1 cellular context compared by ENCODE assay signal in genomic region chr17:28744104-28744801, GRCh38.
A peak's percentile ranks its signal among the peaks of the same experiment; 100 is the strongest.
TF ChIP-seq lines count a peak whose summit lies in the region.

No MANE protein-coding gene starts in this region.

TF ChIP-seq in K562, 482 proteins besides CTCF, POLR2A, EP300 and RAD21 (continued from another document and continues in another):
- no peak for TF ChIP-seq CHAMP1 (IDR thresholded peaks at IDR 0.05)
- no peak for TF ChIP-seq OTX1 (CRISPR knock-in tag; IDR thresholded peaks at IDR 0.05)
- TF ChIP-seq MYC (IDR thresholded peaks at IDR 0.05; ENCODE audit: low read depth, low read length): no peak; the same call in 1 of the 2 replicates
- no peak for TF ChIP-seq MYC (CRISPR knock-in tag; IDR thresholded peaks at IDR 0.05; ENCODE audit: borderline replicate concordance, low read depth)
- no peak for TF ChIP-seq ZNF778 (CRISPR knock-in tag; IDR thresholded peaks at IDR 0.05)
- TF ChIP-seq ZNF695 (CRISPR knock-in tag; IDR thresholded peaks at IDR 0.05): no peak
- TF ChIP-seq KDM5B (IDR thresholded peaks at IDR 0.05; ENCODE audit: insufficient replicate concordance, low read depth, low read length): peak; percentile 75
- TF ChIP-seq RCOR1 (IDR thresholded peaks at IDR 0.05; ENCODE audit: borderline replicate concordance in 1 of 2, low read depth in 2 of 2, low read length in 2 of 2): 0 out of 4 replicates have a peak, but pooled peaks of 1 of the 2 experiments have one; percentile 4
- TF ChIP-seq ZNF239 (CRISPR knock-in tag; IDR thresholded peaks at IDR 0.05): no peak
- TF ChIP-seq NEUROD1 (IDR thresholded peaks at IDR 0.05; ENCODE audit: borderline replicate concordance, low read depth, low read length, partially characterized antibody): peak; percentile 29
- no peak for TF ChIP-seq SRSF9 (IDR thresholded peaks at IDR 0.05; ENCODE audit: borderline replicate concordance, low read depth, low read length)
- TF ChIP-seq SREBF2 (CRISPR knock-in tag; IDR thresholded peaks at IDR 0.05): no peak
- TF ChIP-seq ZBTB7A (IDR thresholded peaks at IDR 0.05; ENCODE audit: borderline replicate concordance, control insufficient read depth, low read depth, low read length): peak; percentile 100
- TF ChIP-seq CC2D1A (IDR thresholded peaks at IDR 0.05): no peak
- TF ChIP-seq RNF219 (CRISPR knock-in tag; IDR thresholded peaks at IDR 0.05): no peak
- peak; percentile 65 for TF ChIP-seq ZFX (CRISPR knock-in tag; IDR thresholded peaks at IDR 0.05)
- TF ChIP-seq RFX5 (IDR thresholded peaks at IDR 0.05; ENCODE audit: low read depth, low read length): no peak
- no peak for TF ChIP-seq TCF7L2 (IDR thresholded peaks at IDR 0.05; ENCODE audit: low read depth, low read length)
- no peak for TF ChIP-seq ZNF445 (CRISPR knock-in tag; IDR thresholded peaks at IDR 0.05; ENCODE audit: low read depth)
- TF ChIP-seq NKRF (IDR thresholded peaks at IDR 0.05; ENCODE audit: borderline replicate concordance): no peak
- no peak for TF ChIP-seq TAL1 (IDR thresholded peaks at IDR 0.05)
- no peak for TF ChIP-seq RFX1 (IDR thresholded peaks at IDR 0.05)
- TF ChIP-seq LEF1 (IDR thresholded peaks at IDR 0.05): no peak
- no peak for TF ChIP-seq ZKSCAN1 (IDR thresholded peaks at IDR 0.05; ENCODE audit: low read depth, low read length)
- TF ChIP-seq ERF (CRISPR knock-in tag; IDR thresholded peaks at IDR 0.05): no peak
- no peak for TF ChIP-seq PYGO2 (tag; IDR thresholded peaks at IDR 0.05)
- no peak for TF ChIP-seq POLR2G (IDR thresholded peaks at IDR 0.05; ENCODE audit: low read depth, low read length)
- no peak; the same call in 1 of the 2 replicates for TF ChIP-seq ZNF609 (CRISPR knock-in tag; IDR thresholded peaks at IDR 0.05; ENCODE audit: borderline replicate concordance)
- peak; percentile 90 for TF ChIP-seq ZBTB12 (CRISPR knock-in tag; IDR thresholded peaks at IDR 0.05)
- no peak for TF ChIP-seq SMC3 (conservative IDR thresholded peaks at IDR 0.05; ENCODE audit: insufficient read depth, low read depth, low read length)
- no peak for TF ChIP-seq CTCFL (IDR thresholded peaks at IDR 0.05; ENCODE audit: borderline replicate concordance, insufficient read depth, low read depth, low read length, poor library complexity, severe bottlenecking)
- TF ChIP-seq BHLHE40 (IDR thresholded peaks at IDR 0.05; ENCODE audit: low read length): no peak
- no peak for TF ChIP-seq MYNN (IDR thresholded peaks at IDR 0.05)
- TF ChIP-seq MYNN (CRISPR knock-in tag; IDR thresholded peaks at IDR 0.05): no peak
- no peak for TF ChIP-seq MAFF (IDR thresholded peaks at IDR 0.05; ENCODE audit: low read length)
- peak; percentile 83; the same call in 1 of the 2 replicates for TF ChIP-seq ZBTB1 (CRISPR knock-in tag; IDR thresholded peaks at IDR 0.05; ENCODE audit: borderline replicate concordance, low read depth)
- peak; percentile 94 for TF ChIP-seq MAX (CRISPR knock-in tag; IDR thresholded peaks at IDR 0.05)
- TF ChIP-seq SRSF3 (IDR thresholded peaks at IDR 0.05; ENCODE audit: insufficient read depth, low read length): no peak
- TF ChIP-seq CCAR2 (IDR thresholded peaks at IDR 0.05; ENCODE audit: low read depth, low read length): no peak
- peak; percentile 98 for TF ChIP-seq MTA3 (IDR thresholded peaks at IDR 0.05; ENCODE audit: borderline replicate concordance)
- TF ChIP-seq ZZZ3 (IDR thresholded peaks at IDR 0.05): no peak
- TF ChIP-seq ZBTB9 (CRISPR knock-in tag; IDR thresholded peaks at IDR 0.05): no peak
- TF ChIP-seq ILK (tag; IDR thresholded peaks at IDR 0.05; ENCODE audit: borderline replicate concordance, low read depth): no peak
- TF ChIP-seq L3MBTL2 (IDR thresholded peaks at IDR 0.05): peak; percentile 85; the same call in 1 of the 2 replicates
- no peak for TF ChIP-seq FOXK2 (conservative IDR thresholded peaks at IDR 0.05 in 1 of 2, IDR thresholded peaks at IDR 0.05 in 1 of 2; ENCODE audit: low read depth in 2 of 2)
- TF ChIP-seq HDAC2 (IDR thresholded peaks at IDR 0.05): peak; percentile 74; the same call in 1 of the 2 replicates
- no peak for TF ChIP-seq BDP1 (IDR thresholded peaks at IDR 0.05; ENCODE audit: insufficient read depth, insufficient read length)
- TF ChIP-seq CREB3 (tag; conservative IDR thresholded peaks at IDR 0.05; ENCODE audit: low read depth): no peak
- no peak; the same call in 1 of the 2 replicates for TF ChIP-seq ATF2 (CRISPR knock-in tag; IDR thresholded peaks at IDR 0.05)
